Comparison of ENCODE assay signal across 1 cellular context in the genomic region with DNA sequence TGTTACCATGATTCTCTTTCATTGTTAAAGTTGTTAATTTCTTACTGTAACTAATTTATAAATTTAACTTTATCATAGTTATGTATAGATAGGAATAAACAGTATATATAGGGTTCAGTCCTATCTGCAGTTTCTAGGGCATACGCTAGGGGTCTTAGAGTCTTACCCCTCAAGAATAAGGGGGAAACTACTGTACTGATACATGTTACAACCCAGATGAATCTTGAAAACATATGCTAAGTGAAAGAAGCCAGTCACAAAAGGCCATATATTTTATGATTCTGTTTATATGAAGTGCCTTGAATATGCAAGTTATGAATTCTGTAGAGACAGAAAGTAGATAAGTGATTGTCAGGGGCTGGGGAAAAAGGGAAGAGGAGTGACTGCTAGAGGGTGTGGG.
TF ChIP-seq lines count a peak whose summit lies in the region.

No MANE protein-coding gene starts in this region.

TF ChIP-seq in WTC11, 78 proteins besides CTCF, POLR2A, EP300 and RAD21 (continued from another document):
- TF ChIP-seq, protein P1, sequence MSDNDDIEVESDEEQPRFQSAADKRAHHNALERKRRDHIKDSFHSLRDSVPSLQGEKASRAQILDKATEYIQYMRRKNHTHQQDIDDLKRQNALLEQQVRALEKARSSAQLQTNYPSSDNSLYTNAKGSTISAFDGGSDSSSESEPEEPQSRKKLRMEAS (CRISPR knock-in tag; IDR thresholded peaks at IDR 0.05): no peak
- TF ChIP-seq, protein P2, sequence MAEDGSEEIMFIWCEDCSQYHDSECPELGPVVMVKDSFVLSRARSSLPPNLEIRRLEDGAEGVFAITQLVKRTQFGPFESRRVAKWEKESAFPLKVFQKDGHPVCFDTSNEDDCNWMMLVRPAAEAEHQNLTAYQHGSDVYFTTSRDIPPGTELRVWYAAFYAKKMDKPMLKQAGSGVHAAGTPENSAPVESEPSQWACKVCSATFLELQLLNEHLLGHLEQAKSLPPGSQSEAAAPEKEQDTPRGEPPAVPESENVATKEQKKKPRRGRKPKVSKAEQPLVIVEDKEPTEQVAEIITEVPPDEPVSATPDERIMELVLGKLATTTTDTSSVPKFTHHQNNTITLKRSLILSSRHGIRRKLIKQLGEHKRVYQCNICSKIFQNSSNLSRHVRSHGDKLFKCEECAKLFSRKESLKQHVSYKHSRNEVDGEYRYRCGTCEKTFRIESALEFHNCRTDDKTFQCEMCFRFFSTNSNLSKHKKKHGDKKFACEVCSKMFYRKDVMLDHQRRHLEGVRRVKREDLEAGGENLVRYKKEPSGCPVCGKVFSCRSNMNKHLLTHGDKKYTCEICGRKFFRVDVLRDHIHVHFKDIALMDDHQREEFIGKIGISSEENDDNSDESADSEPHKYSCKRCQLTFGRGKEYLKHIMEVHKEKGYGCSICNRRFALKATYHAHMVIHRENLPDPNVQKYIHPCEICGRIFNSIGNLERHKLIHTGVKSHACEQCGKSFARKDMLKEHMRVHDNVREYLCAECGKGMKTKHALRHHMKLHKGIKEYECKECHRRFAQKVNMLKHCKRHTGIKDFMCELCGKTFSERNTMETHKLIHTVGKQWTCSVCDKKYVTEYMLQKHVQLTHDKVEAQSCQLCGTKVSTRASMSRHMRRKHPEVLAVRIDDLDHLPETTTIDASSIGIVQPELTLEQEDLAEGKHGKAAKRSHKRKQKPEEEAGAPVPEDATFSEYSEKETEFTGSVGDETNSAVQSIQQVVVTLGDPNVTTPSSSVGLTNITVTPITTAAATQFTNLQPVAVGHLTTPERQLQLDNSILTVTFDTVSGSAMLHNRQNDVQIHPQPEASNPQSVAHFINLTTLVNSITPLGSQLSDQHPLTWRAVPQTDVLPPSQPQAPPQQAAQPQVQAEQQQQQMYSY (CRISPR knock-in tag; IDR thresholded peaks at IDR 0.05): no peak
- TF ChIP-seq MYBL2 (CRISPR knock-in tag; IDR thresholded peaks at IDR 0.05): no peak
- no peak for TF ChIP-seq FOXP1 (CRISPR knock-in tag; IDR thresholded peaks at IDR 0.05; ENCODE audit: borderline replicate concordance)
